Comparison of ENCODE assay signal across 8 cellular contexts in the genomic region with DNA sequence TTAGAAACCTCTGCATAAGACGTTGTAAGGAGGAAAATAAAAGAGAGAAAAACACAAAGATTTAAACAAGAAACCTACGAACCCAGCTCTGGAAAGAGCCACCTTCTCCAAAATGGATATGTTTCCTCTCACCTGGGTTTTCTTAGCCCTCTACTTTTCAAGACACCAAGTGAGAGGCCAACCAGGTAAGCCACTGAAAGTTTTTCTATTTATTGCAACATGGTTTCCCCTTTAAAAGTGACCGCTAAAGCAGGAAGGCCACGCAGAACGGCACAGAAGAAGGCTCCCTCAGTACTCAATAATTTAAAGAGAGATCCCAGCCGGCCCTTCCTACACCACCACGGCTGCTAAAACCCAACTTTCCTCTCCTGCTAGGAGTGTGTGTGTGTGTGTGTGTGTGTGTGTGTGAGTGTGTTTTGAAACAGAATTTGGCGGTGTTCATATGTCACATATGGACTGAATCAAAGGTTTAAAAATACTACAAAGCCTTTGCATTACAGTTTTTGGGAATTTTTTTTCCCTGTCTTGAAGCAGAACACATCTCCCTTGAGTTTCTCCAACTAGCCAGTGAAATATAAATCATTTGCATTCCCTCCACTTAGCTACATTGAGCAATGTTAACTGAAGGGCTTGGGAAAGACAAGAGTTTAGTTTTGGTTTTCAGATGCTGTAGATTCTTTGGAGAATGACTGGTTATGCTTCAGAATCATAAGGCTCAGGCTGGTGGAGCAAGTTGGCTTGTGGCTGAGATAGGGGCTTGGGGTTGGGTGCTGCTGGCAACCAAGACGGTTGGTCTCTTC. TPM values are rescaled to one million over a fixed set of nuclear protein-coding genes. Genes with fewer than 3 reads are reported as not detected.
DNase-seq lines count a peak whose midpoint lies in the region; ATAC-seq, FAIRE-seq and TF ChIP-seq lines count a peak whose summit lies in the region.

No MANE protein-coding gene starts in this region.

- H3K27me3 ChIP-seq in bronchial epithelial cell (ENCODE audit: control insufficient read depth, insufficient read depth, low read length), result no peaks in the 10 kb centered on the region

- DNase-seq in AG04449 (ENCODE audit: low read depth, low spot score), result no peak
- DNase-seq in HFF-Myc (ENCODE audit: extremely low read depth, low read depth), result no peak
- peak; percentile 30 for DNase-seq in bronchial epithelial cell (ENCODE audit: low read depth)
- no peak for DNase-seq in mesothelial cell of epicardium (ENCODE audit: low spot score in 2 of 2, unreplicated experiment in 2 of 2)
- no peak for DNase-seq in omental fat pad (ENCODE audit: low spot score)
- no peak for DNase-seq in nucleus accumbens (lab: John Stamatoyannopoulos, UW)

- POLR2A ChIA-PET in AG04449 (lab: Yijun Ruan, JAX), result interaction anchor here (1.2 to 4.9 kb wide), 10 partner anchors 11 to 1019 kb away, joined by 3 to 46 read pairs (median 4); no protein-coding TSS in a partner anchor

- H3K27ac Mint-ChIP-seq in mesothelial cell of epicardium, result peak overlapping the region; percentile 48

- peaks cover 31% of the 10 kb centered on the region for H3K27me3 Mint-ChIP-seq in mesothelial cell of epicardium (ENCODE audit: low read depth)

- H3K36me3 ChIP-seq in bronchial epithelial cell (ENCODE audit: control insufficient read depth, insufficient read depth, low read length), result no peaks in the 10 kb centered on the region

- no peak for TF ChIP-seq CTCF in AG04449 (IDR thresholded peaks at IDR 0.05; ENCODE audit: insufficient read depth, low read length, missing control alignments)
- TF ChIP-seq CTCF in HFF-Myc (IDR thresholded peaks at IDR 0.05; ENCODE audit: low read depth, low read length, missing control alignments), result no peak
- TF ChIP-seq CTCF in bronchial epithelial cell (IDR thresholded peaks at IDR 0.05; ENCODE audit: insufficient read depth, low read length, severe bottlenecking), result no peak
- no peak for TF ChIP-seq CTCF in mesothelial cell of epicardium (IDR thresholded peaks at IDR 0.05; ENCODE audit: unreplicated experiment)
- TF ChIP-seq CTCF in omental fat pad (IDR thresholded peaks at IDR 0.05), result no peak

- no peaks in the 10 kb centered on the region for H3K9me3 Mint-ChIP-seq in mesothelial cell of epicardium

- H3K36me3 Mint-ChIP-seq in mesothelial cell of epicardium, result no peaks in the 10 kb centered on the region

- H3K4me3 Mint-ChIP-seq in mesothelial cell of epicardium, result peak overlapping the region; percentile 78

- CTCF ChIA-PET in AG04449 (lab: Yijun Ruan, JAX), result interaction anchor here (0.6 to 3.5 kb wide), 11 partner anchors 22 to 1423 kb away, joined by 3 to 14 read pairs (median 3); no protein-coding TSS in a partner anchor

- no peak for FAIRE-seq in bronchial epithelial cell (lab: Jason Lieb, UNC)

- ATAC-seq in GM18870 (IDR thresholded peaks at IDR 0.05; ENCODE audit: unreplicated experiment) (no peak), GM21619 (IDR thresholded peaks at IDR 0.05; ENCODE audit: unreplicated experiment) (no peak), omental fat pad (ENCODE audit: low FRiP score) (no peak)

- peak overlapping the region; percentile 85 for H3K4me3 ChIP-seq in AG04449 (ENCODE audit: low read depth, low read length)
- H3K4me3 ChIP-seq in HFF-Myc (replicated peaks; ENCODE audit: low read depth, low read length), result peak overlapping the region; percentile 74
- H3K4me3 ChIP-seq in bronchial epithelial cell (ENCODE audit: low read depth, low read length), result peak overlapping the region; percentile 67

- H3K4me1 Mint-ChIP-seq in mesothelial cell of epicardium, result peaks cover 81% of the 10 kb centered on the region

RNA-seq across cellular contexts. Expression of a gene that starts 1.1 kb away (rescaled TPM):
- total RNA-seq in bronchial epithelial cell (12.8 and 21.3 TPM in 2 replicates), mesothelial cell of epicardium (82.2 to 89.5 TPM (median 83.6 TPM) in 3 replicates), omental fat pad (100 to 1,000 TPM in 1 of 4 donors, 10 to 100 TPM in 3; 41.1 to 119 (median 52.4) TPM)
